In the genomic region with DNA sequence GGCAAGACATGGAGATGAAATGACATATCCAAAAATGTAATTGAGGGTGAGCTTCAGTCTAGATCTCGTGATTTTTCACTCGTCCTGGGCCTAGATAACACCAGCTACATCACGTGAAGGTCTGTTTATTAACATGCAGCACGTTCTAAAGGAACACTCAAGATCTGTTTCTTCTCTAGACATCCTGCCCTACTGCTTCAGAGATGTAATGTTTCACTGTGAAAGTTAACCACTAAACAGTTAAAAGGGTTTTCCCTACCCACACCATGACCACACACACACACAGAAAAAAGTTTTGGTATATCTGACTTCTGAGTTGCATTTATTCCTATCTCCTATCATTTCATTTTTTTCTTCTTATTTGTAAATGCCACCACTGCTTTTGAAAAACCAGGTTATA, we compare ENCODE assay signal across 11 cellular contexts.
DNase-seq lines count a peak whose midpoint lies in the region; ATAC-seq, FAIRE-seq and TF ChIP-seq lines count a peak whose summit lies in the region.
"Had no signal": no experiment of that assay in that cellular context is flagged by ENCODE, and none has a peak within 500 bp of the region (broad histone marks: within the 10 kb centered on the region; RNA-seq: fewer than 3 reads in every experiment).

No MANE protein-coding gene starts in this region.

- no peaks in the 10 kb centered on the region for H3K79me2 ChIP-seq in MM.1S (ENCODE audit: low read length)

- TF ChIP-seq CTCF in MM.1S (IDR thresholded peaks at IDR 0.05; ENCODE audit: low read length) = no peak

- no peaks in the 10 kb centered on the region for H3K27me3 ChIP-seq in MM.1S (replicated peaks; ENCODE audit: insufficient read depth, low read length)

- H3K4me3 ChIP-seq in MM.1S (ENCODE audit: low read length) = no peak overlapping the region
- H3K4me3 ChIP-seq: lung had no signal

- H3K9me2 ChIP-seq in MM.1S (replicated peaks; ENCODE audit: insufficient read depth, low read length) = no peaks in the 10 kb centered on the region

- H3K4me2 ChIP-seq in MM.1S (ENCODE audit: low read depth, low read length) = no peak overlapping the region

- no peak overlapping the region for H3K9ac ChIP-seq in MM.1S (ENCODE audit: low read length)

- no peaks in the 10 kb centered on the region for H3F3A ChIP-seq in MM.1S (ENCODE audit: insufficient read depth, low read length)

- peaks cover 13% of the 10 kb centered on the region for H3K4me1 ChIP-seq in MM.1S (ENCODE audit: low read length)

- DNase-seq in MM.1S (peak; percentile 9), HuH-7.5 (ENCODE audit: low spot score) (no peak), SW480 (ENCODE audit: low spot score) (no peak), T1000 (lab: John Stamatoyannopoulos, UW) (no peak), HTR-8/SVneo (ENCODE audit: insufficient read length, low spot score) (no peak)
- DNase-seq: erythroblast, hippocampal formation had no signal

- no peaks in the 10 kb centered on the region for H3K36me3 ChIP-seq in MM.1S (replicated peaks; ENCODE audit: insufficient read depth, low read length)

- H2AFZ ChIP-seq in MM.1S (ENCODE audit: low read length) = no peak overlapping the region

- H3K27ac ChIP-seq in MM.1S (ENCODE audit: low read length) = no peak overlapping the region

- ATAC-seq in GM18873 (IDR thresholded peaks at IDR 0.05; ENCODE audit: low FRiP score, unreplicated experiment) (peak; percentile 86), GM21619 (IDR thresholded peaks at IDR 0.05; ENCODE audit: unreplicated experiment) (peak; percentile 86), HG03064 (IDR thresholded peaks at IDR 0.05; ENCODE audit: low read depth, unreplicated experiment) (peak; percentile 77)

- H3K9me3 ChIP-seq in MM.1S (replicated peaks; ENCODE audit: insufficient read depth, low read length) = no peaks in the 10 kb centered on the region

- H4K20me1 ChIP-seq in MM.1S (ENCODE audit: insufficient read depth, low read length) = no peaks in the 10 kb centered on the region

- no peak for FAIRE-seq in HTR-8/SVneo (lab: Jason Lieb, UNC)
